In the genomic region with DNA sequence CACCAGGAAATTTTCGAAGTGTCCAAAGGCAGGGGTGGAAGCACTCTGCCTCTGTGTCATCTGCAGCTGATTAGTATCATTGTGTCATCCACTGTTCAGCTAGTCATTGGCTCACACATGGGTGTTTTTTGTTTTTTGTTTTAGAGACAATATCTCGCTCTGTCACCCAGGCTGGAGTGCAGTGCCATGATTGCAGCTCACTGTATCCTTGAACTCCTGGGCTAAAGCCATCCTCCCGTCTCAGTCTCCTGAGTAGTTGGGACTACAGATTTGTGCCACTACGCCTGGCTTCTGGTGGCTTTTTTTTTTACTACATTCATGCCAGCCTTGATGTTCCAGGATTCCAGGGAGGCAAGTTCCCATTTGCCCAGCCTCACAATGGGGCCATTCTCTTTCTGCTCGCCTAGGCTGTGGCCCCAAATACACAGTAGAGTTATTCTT, we compare ENCODE assay signal across 19 cellular contexts. TPM values are rescaled to one million over a fixed set of nuclear protein-coding genes. Genes with fewer than 3 reads are reported as not detected.
DNase-seq lines count a peak whose midpoint lies in the region; ATAC-seq and TF ChIP-seq lines count a peak whose summit lies in the region.
"Had no signal": no experiment of that assay in that cellular context is flagged by ENCODE, and none has a peak within 500 bp of the region (broad histone marks: within the 10 kb centered on the region; RNA-seq: fewer than 3 reads in every experiment).

No MANE protein-coding gene starts in this region.

- H3K36me3 Mint-ChIP-seq in activated CD4-positive, alpha-beta T cell treated with anti-CD3 and anti-CD28 coated beads, Interleukin-2, amount 10 ng/mL, durations not matched to agents 24 days and 14 days (ENCODE audit: low read depth): no peaks in the 10 kb centered on the region
- H3K36me3 Mint-ChIP-seq: activated naive CD4-positive, alpha-beta T cell treated with anti-CD3 and anti-CD28 coated beads, Interleukin-2, amount 50 U/mL, for 72 hours had no signal

- intact Hi-C loops in esophagus muscularis mucosa (cut with DNase I): no loop called here
- intact Hi-C loops in activated CD4-positive, alpha-beta T cell treated with anti-CD3 and anti-CD28 coated beads, Interleukin-2, amount 10 ng/mL, durations not matched to agents 24 days and 14 days (cut with micrococcal nuclease): no loop called here

- H3K4me1 ChIP-seq in adipocyte (ENCODE audit: control insufficient read depth, insufficient read depth, low read length): peaks cover 5% of the 10 kb centered on the region
- no peaks in the 10 kb centered on the region for H3K4me1 ChIP-seq in esophagus muscularis mucosa
- H3K4me1 ChIP-seq: parathyroid adenoma had no signal

- no peak overlapping the region for H3K4me3 Mint-ChIP-seq in activated CD4-positive, alpha-beta T cell treated with anti-CD3 and anti-CD28 coated beads, Interleukin-2, amount 10 ng/mL, durations not matched to agents 24 days and 14 days

- TF ChIP-seq EP300 in esophagus muscularis mucosa (IDR thresholded peaks at IDR 0.05): no peak

- H3K9me3 ChIP-seq in adipocyte (ENCODE audit: control insufficient read depth, low read length): no peaks in the 10 kb centered on the region
- no peaks in the 10 kb centered on the region for H3K9me3 ChIP-seq in esophagus muscularis mucosa
- H3K9me3 ChIP-seq: mucosa of descending colon, thoracic aorta had no signal

- no peaks in the 10 kb centered on the region for H3K27me3 ChIP-seq in adipocyte (replicated peaks; ENCODE audit: control insufficient read depth, insufficient read depth, low read length)
- H3K27me3 ChIP-seq in esophagus muscularis mucosa: no peaks in the 10 kb centered on the region

- peaks cover 5% of the 10 kb centered on the region for H3K27me3 Mint-ChIP-seq in activated CD4-positive, alpha-beta T cell treated with anti-CD3 and anti-CD28 coated beads, Interleukin-2, amount 10 ng/mL, durations not matched to agents 24 days and 14 days

- peak; percentile 50 for DNase-seq in CD1c-positive myeloid dendritic cell (ENCODE audit: extremely low spot score)
- DNase-seq in adipocyte (ENCODE audit: low read depth): peak; percentile 41
- DNase-seq in fibroblast of villous mesenchyme (ENCODE audit: low read depth): peak; percentile 27
- DNase-seq in pons (ENCODE audit: low spot score): peak; percentile 99
- no peak for DNase-seq in esophagus muscularis mucosa (ENCODE audit: extremely low spot score)
- DNase-seq in activated CD4-positive, alpha-beta T cell treated with anti-CD3 and anti-CD28 coated beads, Interleukin-2, amount 10 ng/mL, durations not matched to agents 24 days and 14 days: no peak
- DNase-seq: activated T-cell treated with anti-CD3 and anti-CD28 coated beads for 4 hours; erythroblast; mucosa of descending colon; NCI-H2107; stimulated activated CD4-positive, alpha-beta T cell treated with anti-CD3 and anti-CD28 coated beads, Interleukin-12 subunit alpha, Interleukin-12 subunit beta, amount 100 ng/mL, for 4 hours had no signal

- TF ChIP-seq CTCF in fibroblast of villous mesenchyme (IDR thresholded peaks at IDR 0.05; ENCODE audit: insufficient read depth, low read depth, low read length): no peak
- TF ChIP-seq CTCF in esophagus muscularis mucosa (IDR thresholded peaks at IDR 0.05): no peak

- H3K36me3 ChIP-seq in adipocyte (ENCODE audit: control insufficient read depth, insufficient read depth, low read length, severe bottlenecking): no peaks in the 10 kb centered on the region
- H3K36me3 ChIP-seq in esophagus muscularis mucosa: no peaks in the 10 kb centered on the region
- H3K36me3 ChIP-seq: thoracic aorta had no signal

- no peak overlapping the region for H3K9ac ChIP-seq in adipocyte (ENCODE audit: low read length)
- H3K9ac ChIP-seq: parathyroid adenoma had no signal

- WGBS in esophagus muscularis mucosa: 72% methylated on average over 5 of the region's 5 CpGs

- H3K4me3 ChIP-seq in adipocyte (ENCODE audit: low read length) (no peak overlapping the region), fibroblast of villous mesenchyme (ENCODE audit: low read depth, low read length) (no peak overlapping the region), esophagus muscularis mucosa (no peak overlapping the region)
- H3K4me3 ChIP-seq: mucosa of descending colon, thoracic aorta had no signal

- H3K27ac Mint-ChIP-seq in activated CD4-positive, alpha-beta T cell treated with anti-CD3 and anti-CD28 coated beads, Interleukin-2, amount 10 ng/mL, durations not matched to agents 24 days and 14 days: no peak overlapping the region
- H3K27ac Mint-ChIP-seq: activated naive CD4-positive, alpha-beta T cell treated with anti-CD3 and anti-CD28 coated beads, Interleukin-2, amount 50 U/mL, for 72 hours had no signal

- H3K9me3 Mint-ChIP-seq in activated CD4-positive, alpha-beta T cell treated with anti-CD3 and anti-CD28 coated beads, Interleukin-2, amount 10 ng/mL, durations not matched to agents 24 days and 14 days: no peaks in the 10 kb centered on the region
- H3K9me3 Mint-ChIP-seq: activated naive CD4-positive, alpha-beta T cell treated with anti-CD3 and anti-CD28 coated beads, Interleukin-2, amount 50 U/mL, for 72 hours had no signal

- TF ChIP-seq POLR2A in esophagus muscularis mucosa (IDR thresholded peaks at IDR 0.05; ENCODE audit: low read depth): no peak

- no peaks in the 10 kb centered on the region for H3K4me1 Mint-ChIP-seq in activated CD4-positive, alpha-beta T cell treated with anti-CD3 and anti-CD28 coated beads, Interleukin-2, amount 10 ng/mL, durations not matched to agents 24 days and 14 days

- H3K27ac ChIP-seq in esophagus muscularis mucosa (replicated peaks in 1 of 4): no peak overlapping the region
- H3K27ac ChIP-seq: C4-2B, parathyroid adenoma, thoracic aorta had no signal

- no peak for ATAC-seq in HG02840 (IDR thresholded peaks at IDR 0.05; ENCODE audit: low FRiP score, unreplicated experiment)
- no peak for ATAC-seq in HG02610 (IDR thresholded peaks at IDR 0.05; ENCODE audit: unreplicated experiment)
- ATAC-seq: activated naive CD4-positive, alpha-beta T cell treated with anti-CD3 and anti-CD28 coated beads, Interleukin-2, amount 50 U/mL, for 72 hours; mucosa of descending colon had no signal

RNA-seq across cellular contexts. Expression of gene MYO18A, which starts 32.5 kb away (rescaled TPM):
- 59.6 and 61.2 TPM in 2 replicates for total RNA-seq in fibroblast of villous mesenchyme
- total RNA-seq in esophagus muscularis mucosa: 10 to 100 TPM; 46.7 to 82.7 (median 64.6) TPM
- 36.6 and 37.9 TPM in 2 replicates for total RNA-seq in activated CD4-positive, alpha-beta T cell treated with anti-CD3 and anti-CD28 coated beads, Interleukin-2, amount 10 ng/mL, durations not matched to agents 24 days and 14 days

RNA-seq across cellular contexts. Expression of gene CRYBA1, which starts 34.0 kb away (rescaled TPM):
- total RNA-seq in fibroblast of villous mesenchyme (0.43 TPM in 1 of 2 replicates, not detected in the other), esophagus muscularis mucosa (not detected)
- total RNA-seq in activated CD4-positive, alpha-beta T cell treated with anti-CD3 and anti-CD28 coated beads, Interleukin-2, amount 10 ng/mL, durations not matched to agents 24 days and 14 days: not detected in 2 replicates
- total RNA-seq: activated naive CD4-positive, alpha-beta T cell treated with anti-CD3 and anti-CD28 coated beads, Interleukin-2, amount 50 U/mL, for 72 hours; cerebellum; mucosa of descending colon; T-helper 2 cell treated with Interferon-gamma antibody and Interleukin-4, amounts not matched to agents 100 ng/mL and 5 ng/mL, for 36 hours; thoracic aorta had no signal

Comparison
In these comparisons a context has a peak if more than half of its experiments do, and no peak if none do; other contexts are left out.
1. DNase-seq: peak in CD1c-positive myeloid dendritic cell (single experiment), adipocyte (single experiment), fibroblast of villous mesenchyme (single experiment) and pons (single experiment); none in esophagus muscularis mucosa (single experiment) and activated CD4-positive, alpha-beta T cell treated with anti-CD3 and anti-CD28 coated beads, Interleukin-2, amount 10 ng/mL, durations not matched to agents 24 days and 14 days (single experiment).